ENCODE assay signal across 11 cellular contexts in the genomic region with DNA sequence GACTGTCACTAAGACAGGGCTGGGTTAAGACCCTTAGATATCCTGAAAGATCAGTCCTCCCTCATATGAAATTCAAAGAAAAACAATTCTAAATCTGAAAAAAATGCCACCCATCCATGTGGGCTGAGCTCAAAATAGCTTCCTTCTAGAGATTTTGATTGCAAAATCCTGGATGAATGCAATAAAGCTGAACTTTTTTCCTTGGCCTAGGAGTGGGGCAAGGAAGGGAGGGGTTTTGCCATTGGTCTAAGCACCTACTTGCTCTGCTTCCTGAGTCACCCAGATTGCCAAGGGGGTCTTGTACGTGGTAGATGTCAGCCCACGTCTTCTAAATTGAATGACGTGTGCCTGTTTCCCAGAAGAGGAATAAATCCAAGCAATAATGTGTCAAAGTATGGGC. TPM values are rescaled to one million over a fixed set of nuclear protein-coding genes. Genes with fewer than 3 reads are reported as not detected.
A peak's percentile ranks its signal among the peaks of the same experiment; 100 is the strongest.
DNase-seq lines count a peak whose midpoint lies in the region; ATAC-seq and TF ChIP-seq lines count a peak whose summit lies in the region.
"Had no signal": no experiment of that assay in that cellular context is flagged by ENCODE, and none has a peak within 500 bp of the region (broad histone marks: within the 10 kb centered on the region; RNA-seq: fewer than 3 reads in every experiment).

No MANE protein-coding gene starts in this region.

- H3K4me3 ChIP-seq in left lung (no peak overlapping the region), thymus (ENCODE audit: low read length) (no peak overlapping the region)

- H3K4me1 ChIP-seq in left lung (peaks cover 24 to 40% of the 10 kb centered on the region in 2 donors), thymus (ENCODE audit: control insufficient read depth, insufficient read depth, low read length) (peaks cover 15% of the 10 kb centered on the region)

- in situ Hi-C loops in ACHN (cut with HindIII; ENCODE audit: low pct_ligation_motif_present, low pct_unique_long_range_greater_than_20kb, low sequenced_read_pairs), result no loop called here

- no peaks in the 10 kb centered on the region for H3K9me3 Mint-ChIP-seq in chondrocyte (ENCODE audit: low read depth)
- H3K9me3 Mint-ChIP-seq: activated naive CD8-positive, alpha-beta T cell treated with anti-CD3 and anti-CD28 coated beads for 36 hours had no signal

- ATAC-seq in left lung (peak; percentile 49), GM21825 (IDR thresholded peaks at IDR 0.05; ENCODE audit: unreplicated experiment) (no peak), HG03432 (IDR thresholded peaks at IDR 0.05; ENCODE audit: unreplicated experiment) (no peak)
- ATAC-seq: activated CD4-positive, CD25-positive, alpha-beta regulatory T cell treated with anti-CD3 and anti-CD28 coated beads, Interleukin-2, amount 50 U/mL, for 24 hours had no signal

- DNase-seq in chondrocyte (ENCODE audit: low spot score) (no peak), left lung (no peak), ACHN (no peak)
- DNase-seq in stimulated activated naive CD4-positive, alpha-beta T cell (lab: John Stamatoyannopoulos, UW), result no peak
- DNase-seq: activated naive CD8-positive, alpha-beta T cell treated with anti-CD3 and anti-CD28 coated beads for 36 hours; NCI-H526 had no signal

- 82% methylated on average over 3 of the region's 3 CpGs for WGBS in thymus

- TF ChIP-seq CTCF in chondrocyte (IDR thresholded peaks at IDR 0.05) (no peak), left lung (IDR thresholded peaks at IDR 0.05) (no peak)

- H3K27me3 ChIP-seq in left lung (no peaks in the 10 kb centered on the region), thymus (ENCODE audit: control insufficient read depth, insufficient read depth) (no peaks in the 10 kb centered on the region)

- no peaks in the 10 kb centered on the region for H3K27me3 Mint-ChIP-seq in chondrocyte (ENCODE audit: low read depth)
- H3K27me3 Mint-ChIP-seq: activated naive CD8-positive, alpha-beta T cell treated with anti-CD3 and anti-CD28 coated beads for 36 hours had no signal

- H3K27ac ChIP-seq in KOPT-K1 (ENCODE audit: low read depth, low read length, poor library complexity, severe bottlenecking) (peak overlapping the region; percentile 50), left lung (peak overlapping the region; percentile 79 to 81), thymus (ENCODE audit: low read depth) (peak overlapping the region; percentile 46)

- no peaks in the 10 kb centered on the region for H3K36me3 Mint-ChIP-seq in chondrocyte (ENCODE audit: low read depth)
- H3K36me3 Mint-ChIP-seq: activated naive CD8-positive, alpha-beta T cell treated with anti-CD3 and anti-CD28 coated beads for 36 hours had no signal

- peak overlapping the region; percentile 33 for H3K4me3 Mint-ChIP-seq in chondrocyte (ENCODE audit: unreplicated experiment)
- H3K4me3 Mint-ChIP-seq: activated naive CD8-positive, alpha-beta T cell treated with anti-CD3 and anti-CD28 coated beads for 36 hours had no signal

- H3K27ac Mint-ChIP-seq in chondrocyte (ENCODE audit: unreplicated experiment), result peak overlapping the region; percentile 99
- H3K27ac Mint-ChIP-seq: activated naive CD8-positive, alpha-beta T cell treated with anti-CD3 and anti-CD28 coated beads for 36 hours had no signal

- H3K36me3 ChIP-seq in KOPT-K1 (ENCODE audit: insufficient read depth, low read length), result no peaks in the 10 kb centered on the region
- H3K36me3 ChIP-seq in left lung, result no peaks in the 10 kb centered on the region
- no peaks in the 10 kb centered on the region for H3K36me3 ChIP-seq in thymus (ENCODE audit: control insufficient read depth, insufficient read depth)

- H3K9me3 ChIP-seq in KOPT-K1 (ENCODE audit: insufficient read depth, low read length, poor library complexity, severe bottlenecking), result no peaks in the 10 kb centered on the region
- H3K9me3 ChIP-seq in left lung, result no peaks in the 10 kb centered on the region
- no peaks in the 10 kb centered on the region for H3K9me3 ChIP-seq in thymus (ENCODE audit: control insufficient read depth)

- peaks cover 44% of the 10 kb centered on the region for H3K4me1 Mint-ChIP-seq in chondrocyte (ENCODE audit: low read depth)

- intact Hi-C loops in left lung (cut with DNase I), result no loop called here

RNA-seq across cellular contexts. Expression of a gene that starts 15.3 kb away (rescaled TPM):
- total RNA-seq in chondrocyte (19.0 to 27.2 TPM (median 23.2 TPM) in 3 replicates), left lung (10 to 100 TPM; 30.9 to 33.1 TPM)
- 21.6 TPM for polyA plus RNA-seq in thymus
